Comparison of ENCODE assay signal across 8 cellular contexts in genomic region chr21:25350056-25350455, GRCh38.
DNase-seq lines count a peak whose midpoint lies in the region; ATAC-seq and TF ChIP-seq lines count a peak whose summit lies in the region.

No MANE protein-coding gene starts in this region.

- no peaks in the 10 kb centered on the region for H3K27me3 Mint-ChIP-seq in glutamatergic neuron (ENCODE audit: unreplicated experiment)
- no peaks in the 10 kb centered on the region for H3K27me3 Mint-ChIP-seq in stimulated activated memory B cell treated with anti-CD40 and anti-IgM and Interleukin-4, amounts not matched to agents 10 μg/mL and 1 μg/mL and 100 μg/mL, for 72 hours

- no peaks in the 10 kb centered on the region for H3K9me3 Mint-ChIP-seq in glutamatergic neuron (ENCODE audit: unreplicated experiment)
- H3K9me3 Mint-ChIP-seq in stimulated activated memory B cell treated with anti-CD40 and anti-IgM and Interleukin-4, amounts not matched to agents 10 μg/mL and 1 μg/mL and 100 μg/mL, for 72 hours, result no peaks in the 10 kb centered on the region

- no peaks in the 10 kb centered on the region for H3K4me1 Mint-ChIP-seq in glutamatergic neuron (ENCODE audit: low read depth, unreplicated experiment)
- no peaks in the 10 kb centered on the region for H3K4me1 Mint-ChIP-seq in stimulated activated memory B cell treated with anti-CD40 and anti-IgM and Interleukin-4, amounts not matched to agents 10 μg/mL and 1 μg/mL and 100 μg/mL, for 72 hours

- no peak for ATAC-seq in stimulated activated memory B cell treated with anti-CD40 and anti-IgM and Interleukin-4, amounts not matched to agents 10 μg/mL and 1 μg/mL and 100 μg/mL, for 72 hours

- no peaks in the 10 kb centered on the region for H3K36me3 Mint-ChIP-seq in glutamatergic neuron (ENCODE audit: unreplicated experiment)
- H3K36me3 Mint-ChIP-seq in stimulated activated memory B cell treated with anti-CD40 and anti-IgM and Interleukin-4, amounts not matched to agents 10 μg/mL and 1 μg/mL and 100 μg/mL, for 72 hours, result peaks cover 45% of the 10 kb centered on the region

- TF ChIP-seq CTCF in AG10803 (conservative IDR thresholded peaks at IDR 0.05; ENCODE audit: low read length), result peak; percentile 68
- peak; percentile 31 for TF ChIP-seq CTCF in glutamatergic neuron (IDR thresholded peaks at IDR 0.05; ENCODE audit: partially characterized antibody, unreplicated experiment)

- no peak overlapping the region for H3K4me3 ChIP-seq in AG10803 (ENCODE audit: low read length)

- no peak overlapping the region for H3K4me3 Mint-ChIP-seq in glutamatergic neuron (ENCODE audit: unreplicated experiment)
- H3K4me3 Mint-ChIP-seq in stimulated activated memory B cell treated with anti-CD40 and anti-IgM and Interleukin-4, amounts not matched to agents 10 μg/mL and 1 μg/mL and 100 μg/mL, for 72 hours, result no peak overlapping the region

- peak; percentile 43 for DNase-seq in AG10803 (ENCODE audit: low read depth)
- DNase-seq in H4 (ENCODE audit: low spot score), result peak; percentile 35
- DNase-seq in T1000 (lab: John Stamatoyannopoulos, UW), result peak; percentile 33
- DNase-seq in glutamatergic neuron, result peak; percentile 30
- no peak for DNase-seq in NCI-H128 (lab: John Stamatoyannopoulos, UW; ENCODE audit: unreplicated experiment)
- no peak for DNase-seq in activated gamma-delta T cell (lab: John Stamatoyannopoulos, UW)
- DNase-seq in NCI-H2171 (lab: John Stamatoyannopoulos, UW), result no peak

- no peak overlapping the region for H3K27ac Mint-ChIP-seq in glutamatergic neuron (ENCODE audit: unreplicated experiment)
- no peak overlapping the region for H3K27ac Mint-ChIP-seq in stimulated activated memory B cell treated with anti-CD40 and anti-IgM and Interleukin-4, amounts not matched to agents 10 μg/mL and 1 μg/mL and 100 μg/mL, for 72 hours

Comparison
In these comparisons a context has a peak if more than half of its experiments do, and no peak if none do; other contexts are left out.
1. DNase-seq: peak in AG10803 (single experiment), H4 (single experiment), T1000 (single experiment) and glutamatergic neuron (single experiment); none in NCI-H128 (single experiment), activated gamma-delta T cell (single experiment) and NCI-H2171 (single experiment).